In the genomic region with DNA sequence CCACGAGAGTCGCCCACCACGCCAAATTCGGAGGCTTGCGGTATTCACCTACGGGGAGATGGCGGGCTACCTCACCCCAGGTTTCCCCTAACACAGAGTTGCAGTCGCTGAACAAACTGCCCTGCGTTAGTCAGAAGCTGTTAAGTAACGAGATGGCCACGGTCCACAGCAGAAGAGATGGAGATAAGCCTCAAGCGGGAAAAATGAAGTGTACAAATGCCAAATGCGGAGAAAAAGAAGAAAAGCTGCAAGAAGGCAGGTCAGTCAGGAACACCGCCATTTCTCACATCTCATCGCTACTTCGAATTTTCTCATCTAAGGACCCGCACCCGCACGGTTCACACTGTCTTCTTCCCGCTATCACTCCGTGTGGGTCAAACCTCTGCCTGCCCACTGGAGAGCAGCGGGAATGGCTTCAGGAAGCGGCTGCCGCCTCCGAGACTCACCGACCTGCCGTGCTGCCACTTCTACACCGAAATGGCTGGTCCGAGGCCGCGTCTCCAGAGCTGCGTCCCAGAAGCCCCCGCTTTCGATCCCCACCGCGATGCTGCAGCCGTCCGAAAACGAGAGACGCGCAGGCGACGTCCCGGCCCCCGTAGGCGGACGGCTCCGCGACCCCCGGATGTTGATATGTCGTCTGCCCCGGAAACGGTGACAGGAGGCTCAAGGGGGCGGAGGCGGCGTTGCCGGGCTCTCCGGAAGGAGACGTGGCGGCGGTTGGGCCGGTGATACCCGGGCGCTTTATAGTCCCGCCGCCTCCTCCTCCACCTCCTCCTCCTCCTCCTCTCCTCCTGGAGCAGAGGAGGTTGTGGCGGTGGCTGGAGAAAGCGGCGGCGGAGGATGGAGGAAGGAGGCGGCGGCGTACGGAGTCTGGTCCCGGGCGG, we compare ENCODE assay signal across 1 cellular context.
A peak's percentile ranks its signal among the peaks of the same experiment; 100 is the strongest.
TF ChIP-seq lines count a peak whose summit lies in the region.

A gene with protein sequence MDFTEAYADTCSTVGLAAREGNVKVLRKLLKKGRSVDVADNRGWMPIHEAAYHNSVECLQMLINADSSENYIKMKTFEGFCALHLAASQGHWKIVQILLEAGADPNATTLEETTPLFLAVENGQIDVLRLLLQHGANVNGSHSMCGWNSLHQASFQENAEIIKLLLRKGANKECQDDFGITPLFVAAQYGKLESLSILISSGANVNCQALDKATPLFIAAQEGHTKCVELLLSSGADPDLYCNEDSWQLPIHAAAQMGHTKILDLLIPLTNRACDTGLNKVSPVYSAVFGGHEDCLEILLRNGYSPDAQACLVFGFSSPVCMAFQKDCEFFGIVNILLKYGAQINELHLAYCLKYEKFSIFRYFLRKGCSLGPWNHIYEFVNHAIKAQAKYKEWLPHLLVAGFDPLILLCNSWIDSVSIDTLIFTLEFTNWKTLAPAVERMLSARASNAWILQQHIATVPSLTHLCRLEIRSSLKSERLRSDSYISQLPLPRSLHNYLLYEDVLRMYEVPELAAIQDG (minus strand): TSS at position 583 of the 884 bp plus-strand sequence. CDS start 21,381 bp downstream, outside the sequence.
A gene with protein sequence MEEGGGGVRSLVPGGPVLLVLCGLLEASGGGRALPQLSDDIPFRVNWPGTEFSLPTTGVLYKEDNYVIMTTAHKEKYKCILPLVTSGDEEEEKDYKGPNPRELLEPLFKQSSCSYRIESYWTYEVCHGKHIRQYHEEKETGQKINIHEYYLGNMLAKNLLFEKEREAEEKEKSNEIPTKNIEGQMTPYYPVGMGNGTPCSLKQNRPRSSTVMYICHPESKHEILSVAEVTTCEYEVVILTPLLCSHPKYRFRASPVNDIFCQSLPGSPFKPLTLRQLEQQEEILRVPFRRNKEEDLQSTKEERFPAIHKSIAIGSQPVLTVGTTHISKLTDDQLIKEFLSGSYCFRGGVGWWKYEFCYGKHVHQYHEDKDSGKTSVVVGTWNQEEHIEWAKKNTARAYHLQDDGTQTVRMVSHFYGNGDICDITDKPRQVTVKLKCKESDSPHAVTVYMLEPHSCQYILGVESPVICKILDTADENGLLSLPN (plus strand): TSS at position 674 of the 884 bp plus-strand sequence. CDS start 167 bp downstream, at position 841.

TF ChIP-seq in GM12878, 131 proteins besides CTCF, POLR2A, EP300 and RAD21 (continued from another document and continues in another):
- TF ChIP-seq, protein P1, sequence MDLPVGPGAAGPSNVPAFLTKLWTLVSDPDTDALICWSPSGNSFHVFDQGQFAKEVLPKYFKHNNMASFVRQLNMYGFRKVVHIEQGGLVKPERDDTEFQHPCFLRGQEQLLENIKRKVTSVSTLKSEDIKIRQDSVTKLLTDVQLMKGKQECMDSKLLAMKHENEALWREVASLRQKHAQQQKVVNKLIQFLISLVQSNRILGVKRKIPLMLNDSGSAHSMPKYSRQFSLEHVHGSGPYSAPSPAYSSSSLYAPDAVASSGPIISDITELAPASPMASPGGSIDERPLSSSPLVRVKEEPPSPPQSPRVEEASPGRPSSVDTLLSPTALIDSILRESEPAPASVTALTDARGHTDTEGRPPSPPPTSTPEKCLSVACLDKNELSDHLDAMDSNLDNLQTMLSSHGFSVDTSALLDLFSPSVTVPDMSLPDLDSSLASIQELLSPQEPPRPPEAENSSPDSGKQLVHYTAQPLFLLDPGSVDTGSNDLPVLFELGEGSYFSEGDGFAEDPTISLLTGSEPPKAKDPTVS (IDR thresholded peaks at IDR 0.05; ENCODE audit: low read depth, low read length) = no peak
- TF ChIP-seq EZH2 (IDR thresholded peaks at IDR 0.05; ENCODE audit: borderline replicate concordance, control insufficient read depth, low read depth, low read length) = no peak
- TF ChIP-seq SIN3A (IDR thresholded peaks at IDR 0.05; ENCODE audit: low read depth, low read length) = peak; percentile 87
- TF ChIP-seq IRF5 (IDR thresholded peaks at IDR 0.05; ENCODE audit: borderline replicate concordance) = no peak
- TF ChIP-seq USF1 (IDR thresholded peaks at IDR 0.05; ENCODE audit: borderline replicate concordance, extremely low read length, insufficient read depth, low read depth, low read length) = no peak
- peak; percentile 28; the same call in 1 of the 2 replicates for TF ChIP-seq ATF7 (IDR thresholded peaks at IDR 0.05; ENCODE audit: low read depth)
- no peak for TF ChIP-seq KAT2A (conservative IDR thresholded peaks at IDR 0.05; ENCODE audit: control insufficient read depth, low read depth, low read length)
- TF ChIP-seq ETV6 (conservative IDR thresholded peaks at IDR 0.05 in 1 of 2, IDR thresholded peaks at IDR 0.05 in 1 of 2; ENCODE audit: borderline replicate concordance in 1 of 2, low read depth in 1 of 2) = no peak
- TF ChIP-seq SUPT20H (IDR thresholded peaks at IDR 0.05; ENCODE audit: borderline replicate concordance, control insufficient read depth, low read depth, low read length) = no peak
- peak; percentile 91 for TF ChIP-seq CREM (IDR thresholded peaks at IDR 0.05; ENCODE audit: low read depth)
- TF ChIP-seq IKZF1 (conservative IDR thresholded peaks at IDR 0.05) = peak; percentile 94
- TF ChIP-seq CHD4 (IDR thresholded peaks at IDR 0.05) = no peak
- TF ChIP-seq, protein P2, sequence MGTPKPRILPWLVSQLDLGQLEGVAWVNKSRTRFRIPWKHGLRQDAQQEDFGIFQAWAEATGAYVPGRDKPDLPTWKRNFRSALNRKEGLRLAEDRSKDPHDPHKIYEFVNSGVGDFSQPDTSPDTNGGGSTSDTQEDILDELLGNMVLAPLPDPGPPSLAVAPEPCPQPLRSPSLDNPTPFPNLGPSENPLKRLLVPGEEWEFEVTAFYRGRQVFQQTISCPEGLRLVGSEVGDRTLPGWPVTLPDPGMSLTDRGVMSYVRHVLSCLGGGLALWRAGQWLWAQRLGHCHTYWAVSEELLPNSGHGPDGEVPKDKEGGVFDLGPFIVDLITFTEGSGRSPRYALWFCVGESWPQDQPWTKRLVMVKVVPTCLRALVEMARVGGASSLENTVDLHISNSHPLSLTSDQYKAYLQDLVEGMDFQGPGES (IDR thresholded peaks at IDR 0.05) = no peak
- peak; percentile 47; the same call in 1 of the 2 replicates for TF ChIP-seq LARP7 (IDR thresholded peaks at IDR 0.05)
- TF ChIP-seq PAX8 (IDR thresholded peaks at IDR 0.05) = 0 out of 2 replicates have a peak, but pooled peaks have one; percentile 13
- TF ChIP-seq, protein P3, sequence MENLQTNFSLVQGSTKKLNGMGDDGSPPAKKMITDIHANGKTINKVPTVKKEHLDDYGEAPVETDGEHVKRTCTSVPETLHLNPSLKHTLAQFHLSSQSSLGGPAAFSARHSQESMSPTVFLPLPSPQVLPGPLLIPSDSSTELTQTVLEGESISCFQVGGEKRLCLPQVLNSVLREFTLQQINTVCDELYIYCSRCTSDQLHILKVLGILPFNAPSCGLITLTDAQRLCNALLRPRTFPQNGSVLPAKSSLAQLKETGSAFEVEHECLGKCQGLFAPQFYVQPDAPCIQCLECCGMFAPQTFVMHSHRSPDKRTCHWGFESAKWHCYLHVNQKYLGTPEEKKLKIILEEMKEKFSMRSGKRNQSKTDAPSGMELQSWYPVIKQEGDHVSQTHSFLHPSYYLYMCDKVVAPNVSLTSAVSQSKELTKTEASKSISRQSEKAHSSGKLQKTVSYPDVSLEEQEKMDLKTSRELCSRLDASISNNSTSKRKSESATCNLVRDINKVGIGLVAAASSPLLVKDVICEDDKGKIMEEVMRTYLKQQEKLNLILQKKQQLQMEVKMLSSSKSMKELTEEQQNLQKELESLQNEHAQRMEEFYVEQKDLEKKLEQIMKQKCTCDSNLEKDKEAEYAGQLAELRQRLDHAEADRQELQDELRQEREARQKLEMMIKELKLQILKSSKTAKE (IDR thresholded peaks at IDR 0.05; ENCODE audit: low read depth, poor library complexity, severe bottlenecking) = no peak
- TF ChIP-seq RB1 (IDR thresholded peaks at IDR 0.05; ENCODE audit: borderline replicate concordance) = peak; percentile 40; the same call in 1 of the 2 replicates
- TF ChIP-seq WRNIP1 (IDR thresholded peaks at IDR 0.05; ENCODE audit: borderline replicate concordance, low read depth, low read length) = no peak
- TF ChIP-seq RUNX3 (IDR thresholded peaks at IDR 0.05; ENCODE audit: low read length) = no peak; the same call in 1 of the 2 replicates
- TF ChIP-seq, protein P4, sequence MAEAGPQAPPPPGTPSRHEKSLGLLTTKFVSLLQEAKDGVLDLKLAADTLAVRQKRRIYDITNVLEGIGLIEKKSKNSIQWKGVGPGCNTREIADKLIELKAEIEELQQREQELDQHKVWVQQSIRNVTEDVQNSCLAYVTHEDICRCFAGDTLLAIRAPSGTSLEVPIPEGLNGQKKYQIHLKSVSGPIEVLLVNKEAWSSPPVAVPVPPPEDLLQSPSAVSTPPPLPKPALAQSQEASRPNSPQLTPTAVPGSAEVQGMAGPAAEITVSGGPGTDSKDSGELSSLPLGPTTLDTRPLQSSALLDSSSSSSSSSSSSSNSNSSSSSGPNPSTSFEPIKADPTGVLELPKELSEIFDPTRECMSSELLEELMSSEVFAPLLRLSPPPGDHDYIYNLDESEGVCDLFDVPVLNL (IDR thresholded peaks at IDR 0.05; ENCODE audit: low read depth, low read length) = 0 out of 2 replicates have a peak, but pooled peaks have one; percentile 14
- TF ChIP-seq, protein P5, sequence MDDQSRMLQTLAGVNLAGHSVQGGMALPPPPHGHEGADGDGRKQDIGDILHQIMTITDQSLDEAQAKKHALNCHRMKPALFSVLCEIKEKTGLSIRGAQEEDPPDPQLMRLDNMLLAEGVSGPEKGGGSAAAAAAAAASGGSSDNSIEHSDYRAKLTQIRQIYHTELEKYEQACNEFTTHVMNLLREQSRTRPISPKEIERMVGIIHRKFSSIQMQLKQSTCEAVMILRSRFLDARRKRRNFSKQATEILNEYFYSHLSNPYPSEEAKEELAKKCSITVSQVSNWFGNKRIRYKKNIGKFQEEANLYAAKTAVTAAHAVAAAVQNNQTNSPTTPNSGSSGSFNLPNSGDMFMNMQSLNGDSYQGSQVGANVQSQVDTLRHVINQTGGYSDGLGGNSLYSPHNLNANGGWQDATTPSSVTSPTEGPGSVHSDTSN (IDR thresholded peaks at IDR 0.05; ENCODE audit: insufficient replicate concordance, low read depth, low read length) = no peak
- TF ChIP-seq EGR1 (IDR thresholded peaks at IDR 0.05; ENCODE audit: borderline replicate concordance in 1 of 2, low read depth in 2 of 2, low read length in 2 of 2) = peak in 1 of 2 experiments; percentile 73; a peak in 2 of 3 replicates
- TF ChIP-seq SP1 (IDR thresholded peaks at IDR 0.05; ENCODE audit: low read depth, low read length) = peak; percentile 22
- TF ChIP-seq REST (IDR thresholded peaks at IDR 0.05; ENCODE audit: low read depth, low read length) = 0 out of 2 replicates have a peak, but pooled peaks have one; percentile 22
- no peak for TF ChIP-seq CBX3 (IDR thresholded peaks at IDR 0.05; ENCODE audit: borderline replicate concordance, low read depth)
- peak; percentile 98 for TF ChIP-seq NR2C1 (IDR thresholded peaks at IDR 0.05)
- TF ChIP-seq, protein P6, sequence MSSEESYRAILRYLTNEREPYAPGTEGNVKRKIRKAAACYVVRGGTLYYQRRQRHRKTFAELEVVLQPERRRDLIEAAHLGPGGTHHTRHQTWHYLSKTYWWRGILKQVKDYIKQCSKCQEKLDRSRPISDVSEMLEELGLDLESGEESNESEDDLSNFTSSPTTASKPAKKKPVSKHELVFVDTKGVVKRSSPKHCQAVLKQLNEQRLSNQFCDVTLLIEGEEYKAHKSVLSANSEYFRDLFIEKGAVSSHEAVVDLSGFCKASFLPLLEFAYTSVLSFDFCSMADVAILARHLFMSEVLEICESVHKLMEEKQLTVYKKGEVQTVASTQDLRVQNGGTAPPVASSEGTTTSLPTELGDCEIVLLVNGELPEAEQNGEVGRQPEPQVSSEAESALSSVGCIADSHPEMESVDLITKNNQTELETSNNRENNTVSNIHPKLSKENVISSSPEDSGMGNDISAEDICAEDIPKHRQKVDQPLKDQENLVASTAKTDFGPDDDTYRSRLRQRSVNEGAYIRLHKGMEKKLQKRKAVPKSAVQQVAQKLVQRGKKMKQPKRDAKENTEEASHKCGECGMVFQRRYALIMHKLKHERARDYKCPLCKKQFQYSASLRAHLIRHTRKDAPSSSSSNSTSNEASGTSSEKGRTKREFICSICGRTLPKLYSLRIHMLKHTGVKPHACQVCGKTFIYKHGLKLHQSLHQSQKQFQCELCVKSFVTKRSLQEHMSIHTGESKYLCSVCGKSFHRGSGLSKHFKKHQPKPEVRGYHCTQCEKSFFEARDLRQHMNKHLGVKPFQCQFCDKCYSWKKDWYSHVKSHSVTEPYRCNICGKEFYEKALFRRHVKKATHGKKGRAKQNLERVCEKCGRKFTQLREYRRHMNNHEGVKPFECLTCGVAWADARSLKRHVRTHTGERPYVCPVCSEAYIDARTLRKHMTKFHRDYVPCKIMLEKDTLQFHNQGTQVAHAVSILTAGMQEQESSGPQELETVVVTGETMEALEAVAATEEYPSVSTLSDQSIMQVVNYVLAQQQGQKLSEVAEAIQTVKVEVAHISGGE (CRISPR knock-in tag; IDR thresholded peaks at IDR 0.05) = no peak
- 0 out of 2 replicates have a peak, but pooled peaks have one; percentile 37 for TF ChIP-seq MYB (IDR thresholded peaks at IDR 0.05; ENCODE audit: borderline replicate concordance, low read depth, low read length)
